In the genomic region with DNA sequence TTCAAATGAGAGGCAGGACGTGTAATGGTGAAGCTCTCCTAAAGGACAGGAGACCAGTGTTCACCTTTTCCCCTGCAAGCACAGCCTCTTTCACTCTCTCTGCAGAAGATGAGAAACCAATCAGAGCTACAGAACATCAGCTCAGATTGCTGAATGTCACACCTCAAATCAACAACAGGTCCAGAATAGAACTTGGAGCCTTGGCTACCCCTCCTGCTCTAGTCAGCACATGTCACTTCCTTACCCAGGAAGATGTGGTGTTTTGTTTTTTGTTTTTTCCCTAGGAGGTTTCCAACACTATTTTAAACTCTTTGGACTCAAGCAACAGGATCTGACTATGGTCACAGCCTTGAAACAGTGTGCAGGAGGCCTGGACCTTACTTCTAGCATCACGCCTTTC, we compare ENCODE assay signal across 20 cellular contexts. TPM values are rescaled to one million over a fixed set of nuclear protein-coding genes. Genes with fewer than 3 reads are reported as not detected.
DNase-seq lines count a peak whose midpoint lies in the region; ATAC-seq, FAIRE-seq and TF ChIP-seq lines count a peak whose summit lies in the region.
"Had no signal": no experiment of that assay in that cellular context is flagged by ENCODE, and none has a peak within 500 bp of the region (broad histone marks: within the 10 kb centered on the region; RNA-seq: fewer than 3 reads in every experiment).

No MANE protein-coding gene starts in this region.

- H3K4me3 ChIP-seq in keratinocyte (ENCODE audit: control insufficient read depth in 2 of 3, extremely low read depth in 1 of 3, insufficient read depth in 2 of 3, low read depth in 1 of 3, low read length in 3 of 3) = no peak overlapping the region
- H3K4me3 ChIP-seq: A549 had no signal

- no peak overlapping the region for H3K4me3 Mint-ChIP-seq in activated T-cell treated with anti-CD3 and anti-CD28 coated beads, Interleukin-2, amount 50 U/mL, for 24 hours
- no peak overlapping the region for H3K4me3 Mint-ChIP-seq in stimulated activated memory B cell treated with anti-CD40 and anti-IgM and Interleukin-4, amounts not matched to agents 10 μg/mL and 1 μg/mL and 100 μg/mL, for 72 hours
- H3K4me3 Mint-ChIP-seq: CD8-positive, alpha-beta T cell had no signal

- no peak for FAIRE-seq in keratinocyte (lab: Jason Lieb, UNC)
- FAIRE-seq: A549, H54, small intestine had no signal

- H3K9me3 ChIP-seq in keratinocyte (ENCODE audit: control insufficient read depth, low read depth, low read length) = no peaks in the 10 kb centered on the region
- H3K9me3 ChIP-seq: A549 had no signal

- H3K27me3 Mint-ChIP-seq in activated T-cell treated with anti-CD3 and anti-CD28 coated beads, Interleukin-2, amount 50 U/mL, for 24 hours = no peaks in the 10 kb centered on the region
- H3K27me3 Mint-ChIP-seq in stimulated activated memory B cell treated with anti-CD40 and anti-IgM and Interleukin-4, amounts not matched to agents 10 μg/mL and 1 μg/mL and 100 μg/mL, for 72 hours = no peaks in the 10 kb centered on the region

- peaks cover 15% of the 10 kb centered on the region for H3K4me1 ChIP-seq in keratinocyte (ENCODE audit: control insufficient read depth, extremely low read depth, insufficient read depth, low read length)
- H3K4me1 ChIP-seq: A549, foreskin keratinocyte had no signal

- peaks cover 0 to 7% of the 10 kb centered on the region in 2 experiments for H3K36me3 ChIP-seq in keratinocyte (ENCODE audit: control insufficient read depth in 2 of 2, extremely low read depth in 1 of 2, insufficient read depth in 2 of 2, low read length in 2 of 2)
- H3K36me3 ChIP-seq: brain microvascular endothelial cell had no signal

- H3K36me3 Mint-ChIP-seq in activated T-cell treated with anti-CD3 and anti-CD28 coated beads, Interleukin-2, amount 50 U/mL, for 24 hours (ENCODE audit: low read depth) = peaks cover 61% of the 10 kb centered on the region
- H3K36me3 Mint-ChIP-seq in stimulated activated memory B cell treated with anti-CD40 and anti-IgM and Interleukin-4, amounts not matched to agents 10 μg/mL and 1 μg/mL and 100 μg/mL, for 72 hours = peaks cover 37% of the 10 kb centered on the region

- ATAC-seq in stimulated activated memory B cell treated with anti-CD40 and anti-IgM and Interleukin-4, amounts not matched to agents 10 μg/mL and 1 μg/mL and 100 μg/mL, for 72 hours = no peak
- no peak for ATAC-seq in HG03196 (IDR thresholded peaks at IDR 0.05; ENCODE audit: unreplicated experiment)
- ATAC-seq: A549; CD8-positive, alpha-beta T cell; foreskin keratinocyte had no signal

- no peak overlapping the region for H3K4me2 ChIP-seq in keratinocyte (ENCODE audit: control insufficient read depth, extremely low read depth, insufficient read depth, low read depth, low read length)
- H3K4me2 ChIP-seq: A549 had no signal

- in situ Hi-C loops in GM13977 (cut with MboI; ENCODE audit: low pct_unique_long_range_greater_than_20kb, low sequenced_read_pairs, unreplicated experiment) = no loop called here

- dilution Hi-C loops in keratinocyte (cut with MboI; ENCODE audit: extremely low pct_ligation_motif_present, low sequenced_read_pairs) = no loop called here

- H4K20me1 ChIP-seq in keratinocyte (ENCODE audit: control insufficient read depth, extremely low read depth, insufficient read depth, low read length) = no peaks in the 10 kb centered on the region

- H3K79me2 ChIP-seq in keratinocyte (ENCODE audit: control insufficient read depth, insufficient read depth, low read length) = no peaks in the 10 kb centered on the region

- peak overlapping the region; percentile 16 for H2AFZ ChIP-seq in keratinocyte (ENCODE audit: control insufficient read depth, low read length)

- no peak for DNase-seq in activated T-cell treated with anti-CD3 and anti-CD28 coated beads, Interleukin-2, amount 50 U/mL, for 24 hours
- no peak for DNase-seq in activated T-cell treated with anti-CD3 and anti-CD28 coated beads for 4 hours
- no peak for DNase-seq in keratinocyte (ENCODE audit: low read depth, low spot score)
- no peak for DNase-seq in NCI-H510A (lab: John Stamatoyannopoulos, UW)
- no peak for DNase-seq in GM13977 (ENCODE audit: low spot score)
- DNase-seq: activated CD4-positive, alpha-beta T cell treated with anti-CD3 and anti-CD28 coated beads for 1 hour; activated effector memory CD4-positive, alpha-beta T cell treated with Interleukin-2 at 50 U/mL for 16 hours; brain microvascular endothelial cell; CD8-positive, alpha-beta T cell; effector memory CD4-positive, alpha-beta T cell; NCI-H2081 treated with DMSO at 0.1 percent for 48 hours; nucleus accumbens; RPMI8226; small intestine had no signal

- H3K27me3 ChIP-seq in keratinocyte (ENCODE audit: control insufficient read depth, extremely low read depth, insufficient read depth, low read length) = no peaks in the 10 kb centered on the region
- H3K27me3 ChIP-seq: brain microvascular endothelial cell, foreskin keratinocyte had no signal

- H3K9me3 Mint-ChIP-seq in activated T-cell treated with anti-CD3 and anti-CD28 coated beads, Interleukin-2, amount 50 U/mL, for 24 hours = no peaks in the 10 kb centered on the region
- no peaks in the 10 kb centered on the region for H3K9me3 Mint-ChIP-seq in stimulated activated memory B cell treated with anti-CD40 and anti-IgM and Interleukin-4, amounts not matched to agents 10 μg/mL and 1 μg/mL and 100 μg/mL, for 72 hours
- H3K9me3 Mint-ChIP-seq: CD8-positive, alpha-beta T cell had no signal

- peak overlapping the region; percentile 6 for H3K27ac ChIP-seq in adipose tissue (ENCODE audit: low read depth, low read length)
- H3K27ac ChIP-seq in keratinocyte (ENCODE audit: control insufficient read depth, insufficient read depth, low read length) = no peak overlapping the region
- H3K27ac ChIP-seq: A549, brain microvascular endothelial cell, foreskin keratinocyte had no signal

- H3K27ac Mint-ChIP-seq in activated T-cell treated with anti-CD3 and anti-CD28 coated beads, Interleukin-2, amount 50 U/mL, for 24 hours = peak overlapping the region; percentile 45
- H3K27ac Mint-ChIP-seq in stimulated activated memory B cell treated with anti-CD40 and anti-IgM and Interleukin-4, amounts not matched to agents 10 μg/mL and 1 μg/mL and 100 μg/mL, for 72 hours = peak overlapping the region; percentile 40

- WGBS in adipose tissue, 3 donors = 81 to 91% (median 85%) methylated on average over 2 of the region's 2 CpGs

- TF ChIP-seq CTCF in keratinocyte (optimal IDR thresholded peaks at IDR 0.05 in 1 of 3, IDR thresholded peaks at IDR 0.05 in 1 of 3, conservative IDR thresholded peaks at IDR 0.05 in 1 of 3; ENCODE audit: extremely low read depth in 1 of 3, insufficient read depth in 2 of 3, low read length in 3 of 3) = no peak
- TF ChIP-seq CTCF in GM13977 (IDR thresholded peaks at IDR 0.05; ENCODE audit: extremely low read depth, insufficient read depth, missing control alignments) = no peak

- H3K9me1 ChIP-seq in keratinocyte (ENCODE audit: control insufficient read depth, extremely low read depth, insufficient read depth, low read length) = peaks cover 2% of the 10 kb centered on the region

- no peak overlapping the region for H3K9ac ChIP-seq in keratinocyte (ENCODE audit: control insufficient read depth, extremely low read depth, insufficient read depth, low read length)

- peaks cover 27% of the 10 kb centered on the region for H3K4me1 Mint-ChIP-seq in activated T-cell treated with anti-CD3 and anti-CD28 coated beads, Interleukin-2, amount 50 U/mL, for 24 hours (ENCODE audit: low read depth)
- H3K4me1 Mint-ChIP-seq in stimulated activated memory B cell treated with anti-CD40 and anti-IgM and Interleukin-4, amounts not matched to agents 10 μg/mL and 1 μg/mL and 100 μg/mL, for 72 hours = no peaks in the 10 kb centered on the region

RNA-seq across cellular contexts. Expression of a gene that starts 41.3 kb away (rescaled TPM):
- polyA plus RNA-seq in adipose tissue (100 to 1,000 TPM; 233 to 396 (median 326) TPM), keratinocyte (65.9 to 151 TPM (median 86.8 TPM) in 3 replicates)
- polyA plus RNA-seq in keratinocyte (2011; ENCODE audit: low read depth) = 68.6 TPM
- 118 and 127 TPM in 2 replicates for polyA plus RNA-seq in keratinocyte (2011; cell fraction: cytosol; rRNA removed)
- polyA plus RNA-seq in keratinocyte (2011; cell fraction: nucleus; rRNA removed) = 99.3 and 116 TPM in 2 replicates
- 234 and 283 TPM in 2 replicates for polyA plus RNA-seq in keratinocyte (2012; ENCODE audit: low replicate concordance)
- polyA minus RNA-seq in keratinocyte = 57.8 to 120 TPM (median 62.8 TPM) in 3 replicates
- 93.2 TPM for polyA minus RNA-seq in keratinocyte (2011; cell fraction: cytosol; rRNA and poly(A)+ RNA removed)
- polyA minus RNA-seq in keratinocyte (2011; cell fraction: nucleus; rRNA and poly(A)+ RNA removed) = 30.5 and 40.4 TPM in 2 replicates
